8 cellular contexts compared by ENCODE assay signal in genomic region chr1:180502361-180503273, GRCh38. TPM values are rescaled to one million over a fixed set of nuclear protein-coding genes. Genes with fewer than 3 reads are reported as not detected.
DNase-seq lines count a peak whose midpoint lies in the region; ATAC-seq and TF ChIP-seq lines count a peak whose summit lies in the region.

Gene ACBD6 (minus strand): TSS chr1:180502577. CDS start chr1:180502266, 311 bp downstream.

- peak within 1 kb of the TSS; percentile 96 for H3K4me3 Mint-ChIP-seq in chondrocyte (ENCODE audit: unreplicated experiment)

- H3K4me1 Mint-ChIP-seq in chondrocyte (ENCODE audit: low read depth) = peaks cover 47% of the 10 kb centered on the region

- peak within 1 kb of the TSS; percentile 98 for H3K27ac Mint-ChIP-seq in chondrocyte (ENCODE audit: unreplicated experiment)

- H3K9me3 ChIP-seq in BE2C = no peaks in the 10 kb centered on the region

- H3K4me3 ChIP-seq in BE2C (ENCODE audit: low read depth, low read length) = peak within 1 kb of the TSS; percentile 97

- H3K27me3 ChIP-seq in BE2C = no peaks in the 10 kb centered on the region

- no peaks in the 10 kb centered on the region for H3K4me1 ChIP-seq in BE2C

- ATAC-seq in GM19035 (IDR thresholded peaks at IDR 0.05; ENCODE audit: unreplicated experiment) (peak; percentile 81), HG03342 (IDR thresholded peaks at IDR 0.05; ENCODE audit: unreplicated experiment) (peak; percentile 86)

- no peaks in the 10 kb centered on the region for H3K27me3 Mint-ChIP-seq in chondrocyte (ENCODE audit: low read depth)

- TF ChIP-seq CTCF in BE2C (IDR thresholded peaks at IDR 0.05; ENCODE audit: low read depth, low read length) = peak; percentile 27; the same call in 1 of the 2 replicates
- TF ChIP-seq CTCF in chondrocyte (IDR thresholded peaks at IDR 0.05) = peak; percentile 46

- H3K36me3 Mint-ChIP-seq in chondrocyte (ENCODE audit: low read depth) = no peaks in the 10 kb centered on the region

- H3K9me3 Mint-ChIP-seq in chondrocyte (ENCODE audit: low read depth) = peaks cover under 1% of the 10 kb centered on the region

- DNase-seq in BE2C (peak; percentile 86), NCI-H446 (lab: John Stamatoyannopoulos, UW) (peak; percentile 86 to 91), chondrocyte (ENCODE audit: low spot score) (peak; percentile 94), kidney tubule cell (ENCODE audit: low spot score) (peak; percentile 88)
- peak; percentile 77 to 78 for DNase-seq in activated CD4-positive, alpha-beta T cell treated with anti-CD3 and anti-CD28 coated beads for 24 hours (ENCODE audit: low read depth in 2 of 2)
- DNase-seq in stimulated activated CD4-positive, alpha-beta T cell treated with anti-CD3 and anti-CD28 coated beads, Interleukin-1b, Interleukin-23, amount 100 ng/mL, for 24 hours (ENCODE audit: low read depth in 4 of 4, low spot score in 1 of 4) = peak; percentile 69 to 85 (median 76)

- H3K36me3 ChIP-seq in BE2C = peaks cover 2% of the 10 kb centered on the region; the same call in 1 of the 2 replicates

RNA-seq across cellular contexts. Expression of gene ACBD6, which starts in this region (rescaled TPM):
- 142 TPM for polyA plus RNA-seq in BE2C (2012; ENCODE audit: insufficient read depth, insufficient read length, low read depth)
- total RNA-seq in chondrocyte = 43.1 to 55.0 TPM (median 43.4 TPM) in 3 replicates

Comparison
In these comparisons a context has a peak if more than half of its experiments do, and no peak if none do; other contexts are left out.
1. Peak in every context shown above with its lines: DNase-seq, ATAC-seq and H3K4me3 ChIP-seq.